33 cellular contexts compared by ENCODE assay signal in the genomic region with DNA sequence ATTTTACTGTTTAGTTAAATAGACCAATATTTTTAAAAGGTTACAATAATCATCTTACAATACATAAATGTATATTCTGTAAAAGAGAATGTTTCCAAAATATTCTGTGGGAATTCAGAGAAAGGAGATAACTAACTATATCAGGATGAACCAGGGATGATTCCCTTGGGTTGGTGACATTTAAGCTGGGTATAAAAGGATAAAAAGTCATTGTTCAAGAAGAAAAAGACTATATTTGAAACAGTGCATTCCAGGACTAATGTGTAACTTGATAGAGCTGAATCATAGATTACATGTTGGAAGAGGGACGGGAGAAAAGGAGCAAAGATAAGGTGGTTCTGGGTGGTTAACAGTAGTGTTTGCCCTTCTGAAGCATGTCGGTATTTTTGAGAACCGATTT.
"Had no signal": no experiment of that assay in that cellular context is flagged by ENCODE, and none has a peak within 500 bp of the region (broad histone marks: within the 10 kb centered on the region; RNA-seq: fewer than 3 reads in every experiment).

No MANE protein-coding gene starts in this region.

- H3K36me3 ChIP-seq: brain microvascular endothelial cell, WERI-Rb-1 had no signal

- H3K4me3 ChIP-seq: PC-9 had no signal

- H3K4me2 ChIP-seq: PC-9 had no signal

- H2AFZ ChIP-seq: PC-9 had no signal

- H3K27me3 ChIP-seq: brain microvascular endothelial cell had no signal

- H3K9me3 Mint-ChIP-seq: activated T-helper 17 cell treated with anti-CD3 and anti-CD28 coated beads, Interleukin-2, amount 50 U/mL, for 72 hours had no signal

- ATAC-seq: activated CD8-positive, alpha-beta T cell treated with anti-CD3 and anti-CD28 coated beads for 36 hours; activated T-cell treated with anti-CD3 and anti-CD28 coated beads, Interleukin-2, amount 50 U/mL, for 72 hours; activated T-helper 17 cell treated with anti-CD3 and anti-CD28 coated beads, Interleukin-2, amount 50 U/mL, for 72 hours; Right ventricle myocardium inferior; SK-N-SH treated with all-trans-retinoic acid at 6 μM for 48 hours had no signal

- H3K27ac Mint-ChIP-seq: activated CD4-positive, alpha-beta T cell treated with anti-CD3 and anti-CD28 coated beads, Interleukin-2, amount 10 ng/mL, durations not matched to agents 24 days and 14 days; activated CD8-positive, alpha-beta T cell treated with anti-CD3 and anti-CD28 coated beads for 36 hours; activated naive CD8-positive, alpha-beta T cell treated with anti-CD3 and anti-CD28 coated beads for 36 hours; activated T-cell treated with anti-CD3 and anti-CD28 coated beads, Interleukin-2, amount 50 U/mL, for 72 hours; activated T-helper 17 cell treated with anti-CD3 and anti-CD28 coated beads, Interleukin-2, amount 50 U/mL, for 72 hours had no signal

- FAIRE-seq: RCC 7860 had no signal

- H3K27me3 Mint-ChIP-seq: activated CD4-positive, alpha-beta T cell treated with anti-CD3 and anti-CD28 coated beads, Interleukin-2, amount 10 ng/mL, durations not matched to agents 24 days and 14 days; activated CD8-positive, alpha-beta T cell treated with anti-CD3 and anti-CD28 coated beads for 36 hours had no signal

- H3K4me3 Mint-ChIP-seq: activated CD4-positive, alpha-beta T cell treated with anti-CD3 and anti-CD28 coated beads, Interleukin-2, amount 10 ng/mL, durations not matched to agents 24 days and 14 days; activated CD8-positive, alpha-beta T cell treated with anti-CD3 and anti-CD28 coated beads for 36 hours; activated naive CD8-positive, alpha-beta T cell treated with anti-CD3 and anti-CD28 coated beads for 36 hours; activated T-helper 17 cell treated with anti-CD3 and anti-CD28 coated beads, Interleukin-2, amount 50 U/mL, for 72 hours had no signal

- H3K27ac ChIP-seq: brain microvascular endothelial cell, PC-9, RWPE1, WERI-Rb-1 had no signal

- DNase-seq: activated CD4-positive, alpha-beta T cell treated with anti-CD3 and anti-CD28 coated beads, Interleukin-2, amount 10 ng/mL, durations not matched to agents 24 days and 14 days; activated CD4-positive, alpha-beta T cell treated with anti-CD3 and anti-CD28 coated beads, Interleukin-2, amount 50 U/mL, for 4 hours; activated CD8-positive, alpha-beta T cell treated with anti-CD3 and anti-CD28 coated beads for 36 hours; activated effector memory CD4-positive, alpha-beta T cell treated with anti-CD3 and anti-CD28 coated beads, Interleukin-2, amount 50 U/mL, for 16 hours; activated naive CD4-positive, alpha-beta T cell; activated naive CD4-positive, alpha-beta T cell treated with anti-CD3 and anti-CD28 coated beads, Interleukin-2, amount 50 U/mL, for 16 hours; activated naive CD8-positive, alpha-beta T cell treated with anti-CD3 and anti-CD28 coated beads for 36 hours; activated T-cell treated with anti-CD3 and anti-CD28 coated beads, Interleukin-2, amount 50 U/mL, for 1 hour; activated T-cell treated with anti-CD3 and anti-CD28 coated beads, Interleukin-2, amount 50 U/mL, for 72 hours; amniotic stem cell; aorta; brain microvascular endothelial cell; central memory CD4-positive, alpha-beta T cell; NCI-H1092 treated with DMSO at 0.1 percent for 48 hours; NCI-H1417; NCI-H146; NCI-H187; NCI-H2029 treated with DMSO at 0.1 percent for 48 hours; NCI-H2107; NCI-H2171; NCI-H510A; NCI-H526; NCI-H748 treated with DMSO at 0.1 percent for 48 hours; NK-92 treated with Interleukin-12 subunit alpha and Interleukin-12 subunit beta, amount 100 ng/mL, for 24 hours; PC-9; SIG-M5; T1000; WERI-Rb-1 had no signal
